8 cellular contexts compared by ENCODE assay signal in genomic region chrX:108090474-108091265, GRCh38.
DNase-seq lines count a peak whose midpoint lies in the region; ATAC-seq, FAIRE-seq and TF ChIP-seq lines count a peak whose summit lies in the region.

No MANE protein-coding gene starts in this region.

- H3K27me3 ChIP-seq in HL-60 (ENCODE audit: insufficient read depth, poor library complexity, severe bottlenecking): no peaks in the 10 kb centered on the region
- H3K27me3 ChIP-seq in mucosa of rectum (ENCODE audit: control insufficient read depth in 2 of 2, insufficient read depth in 2 of 2, low read length in 2 of 2): no peaks in the 10 kb centered on the region

- H3K27ac Mint-ChIP-seq in stimulated activated effector memory CD8-positive, alpha-beta T cell treated with anti-CD3 and anti-CD28 coated beads, Interleukin-12 subunit alpha, Interleukin-12 subunit beta, amount 100 ng/mL, for 72 hours: no peak overlapping the region

- ATAC-seq in HG03565 (IDR thresholded peaks at IDR 0.05; ENCODE audit: unreplicated experiment): no peak
- ATAC-seq in stimulated activated effector memory CD8-positive, alpha-beta T cell treated with anti-CD3 and anti-CD28 coated beads, Interleukin-12 subunit alpha, Interleukin-12 subunit beta, amount 100 ng/mL, for 72 hours: no peak

- TF ChIP-seq CTCF in HL-60 (IDR thresholded peaks at IDR 0.05; ENCODE audit: insufficient read depth, low read length) (no peak), cardiac fibroblast (IDR thresholded peaks at IDR 0.05; ENCODE audit: low read depth, low read length) (no peak), GM13977 (IDR thresholded peaks at IDR 0.05; ENCODE audit: extremely low read depth, insufficient read depth, missing control alignments) (no peak)

- H3K36me3 ChIP-seq in mucosa of rectum (ENCODE audit: control insufficient read depth in 2 of 2, insufficient read depth in 2 of 2, low read length in 2 of 2): peaks cover 3 to 4% of the 10 kb centered on the region in 2 donors

- no peak overlapping the region for H3K4me3 Mint-ChIP-seq in stimulated activated effector memory CD8-positive, alpha-beta T cell treated with anti-CD3 and anti-CD28 coated beads, Interleukin-12 subunit alpha, Interleukin-12 subunit beta, amount 100 ng/mL, for 72 hours

- peaks cover 7% of the 10 kb centered on the region for H3K4me1 Mint-ChIP-seq in stimulated activated effector memory CD8-positive, alpha-beta T cell treated with anti-CD3 and anti-CD28 coated beads, Interleukin-12 subunit alpha, Interleukin-12 subunit beta, amount 100 ng/mL, for 72 hours

- peak; percentile 52 for FAIRE-seq in GM18507 (lab: Jason Lieb, UNC)

- DNase-seq in GM18507 (ENCODE audit: extremely low spot score, insufficient read length, low read depth) (no peak), HL-60 (ENCODE audit: low read depth in 1 of 2, low spot score in 1 of 2) (no peak), cardiac fibroblast (ENCODE audit: low read depth in 2 of 2) (peak; percentile 32 to 54), GM13977 (ENCODE audit: low spot score) (no peak)
- no peak for DNase-seq in activated T-cell treated with anti-CD3 and anti-CD28 coated beads, Interleukin-2, amount 50 U/mL, for 1 hour
- DNase-seq in stimulated activated effector memory CD8-positive, alpha-beta T cell treated with anti-CD3 and anti-CD28 coated beads, Interleukin-12 subunit alpha, Interleukin-12 subunit beta, amount 100 ng/mL, for 72 hours (ENCODE audit: low spot score in 2 of 2): no peak

- no peaks in the 10 kb centered on the region for H3K9me3 Mint-ChIP-seq in stimulated activated effector memory CD8-positive, alpha-beta T cell treated with anti-CD3 and anti-CD28 coated beads, Interleukin-12 subunit alpha, Interleukin-12 subunit beta, amount 100 ng/mL, for 72 hours

- peaks cover 24% of the 10 kb centered on the region for H3K36me3 Mint-ChIP-seq in stimulated activated effector memory CD8-positive, alpha-beta T cell treated with anti-CD3 and anti-CD28 coated beads, Interleukin-12 subunit alpha, Interleukin-12 subunit beta, amount 100 ng/mL, for 72 hours

- in situ Hi-C loops in GM13977 (cut with MboI; ENCODE audit: low pct_unique_long_range_greater_than_20kb, low sequenced_read_pairs, unreplicated experiment): no loop called here

- H3K9ac ChIP-seq in mucosa of rectum (ENCODE audit: low read depth in 1 of 2, low read length in 2 of 2): peak overlapping the region; percentile 71 to 89

- H3K4me3 ChIP-seq in HL-60 (replicated peaks; ENCODE audit: insufficient read depth, low read length) (peak overlapping the region; percentile 60), cardiac fibroblast (replicated peaks in 1 of 2; ENCODE audit: low read depth in 2 of 2, low read length in 2 of 2) (peak overlapping the region; percentile 58 to 65), mucosa of rectum (ENCODE audit: low read length in 2 of 2) (peak overlapping the region; percentile 82 to 87)

- H3K27ac ChIP-seq in HL-60 (replicated peaks) (peak overlapping the region; percentile 78), mucosa of rectum (ENCODE audit: low read depth in 2 of 2, low read length in 2 of 2) (peak overlapping the region; percentile 77 to 84)

- H3K9me3 ChIP-seq in mucosa of rectum (ENCODE audit: control insufficient read depth in 2 of 2, low read length in 2 of 2): no peaks in the 10 kb centered on the region

- peaks cover 0 to 7% of the 10 kb centered on the region in 2 donors for H3K4me1 ChIP-seq in mucosa of rectum (ENCODE audit: control insufficient read depth in 2 of 2, insufficient read depth in 2 of 2, low read length in 2 of 2)

Comparison
In these comparisons a context has a peak if more than half of its experiments do, and no peak if none do; other contexts are left out.
1. DNase-seq: peak in cardiac fibroblast (2 of 2); none in GM18507 (single experiment), HL-60 (0 of 2), activated T-cell treated with anti-CD3 and anti-CD28 coated beads, Interleukin-2, amount 50 U/mL, for 1 hour (single experiment), GM13977 (single experiment) and stimulated activated effector memory CD8-positive, alpha-beta T cell treated with anti-CD3 and anti-CD28 coated beads, Interleukin-12 subunit alpha, Interleukin-12 subunit beta, amount 100 ng/mL, for 72 hours (0 of 2).
2. Peak in every context shown above with its lines, with median percentiles within 50 percentile points of each other: H3K4me3 ChIP-seq.